In genomic region chr22:48318575-48319320, GRCh38 we compare ENCODE assay signal across 22 cellular contexts.
"Had no signal": no experiment of that assay in that cellular context is flagged by ENCODE, and none has a peak within 500 bp of the region (broad histone marks: within the 10 kb centered on the region; RNA-seq: fewer than 3 reads in every experiment).

No MANE protein-coding gene starts in this region.

- H3K9me3 ChIP-seq: heart left ventricle, prostate gland, vagina had no signal

- H3K36me3 Mint-ChIP-seq: activated naive CD8-positive, alpha-beta T cell treated with anti-CD3 and anti-CD28 coated beads for 36 hours; stimulated activated effector memory CD8-positive, alpha-beta T cell treated with anti-CD3 and anti-CD28 coated beads, Interleukin-12 subunit alpha, Interleukin-12 subunit beta, amount 100 ng/mL, for 72 hours had no signal

- H3K27ac Mint-ChIP-seq: activated naive CD8-positive, alpha-beta T cell treated with anti-CD3 and anti-CD28 coated beads for 36 hours; activated T-cell treated with anti-CD3 and anti-CD28 coated beads, Interleukin-2, amount 50 U/mL, for 24 hours; activated T-helper 17 cell treated with anti-CD3 and anti-CD28 coated beads, Interleukin-2, amount 50 U/mL, for 72 hours; stimulated activated effector memory CD8-positive, alpha-beta T cell treated with anti-CD3 and anti-CD28 coated beads, Interleukin-12 subunit alpha, Interleukin-12 subunit beta, amount 100 ng/mL, for 72 hours; stimulated activated naive CD8-positive, alpha-beta T cell treated with anti-CD3 and anti-CD28 coated beads, Interleukin-15, amount 100 ng/mL, for 72 hours had no signal

- H3K36me3 ChIP-seq: heart left ventricle, prostate gland, vagina had no signal

- H3K27ac ChIP-seq: heart left ventricle, prostate gland, skin epidermis, vagina had no signal

- DNase-seq: activated CD8-positive, alpha-beta memory T cell treated with anti-CD3 and anti-CD28 coated beads for 24 hours; activated CD8-positive, alpha-beta memory T cell treated with anti-CD3 and anti-CD28 coated beads, Interleukin-2, amount 50 U/mL, for 4 hours; activated naive CD4-positive, alpha-beta T cell treated with Interleukin-2 at 50 U/mL for 16 hours; activated naive CD8-positive, alpha-beta T cell treated with anti-CD3 and anti-CD28 coated beads for 36 hours; activated T-cell treated with anti-CD3 and anti-CD28 coated beads, Interleukin-2, amount 50 U/mL, for 24 hours; amygdala; cortex of kidney; mammary epithelial cell; stimulated activated CD4-positive, alpha-beta T cell treated with anti-CD3 and anti-CD28 coated beads, Interleukin-2, amount 100 ng/mL, for 24 hours; stimulated activated naive CD8-positive, alpha-beta T cell treated with anti-CD3 and anti-CD28 coated beads, Interleukin-15, amount 100 ng/mL, for 72 hours; T-helper 1 cell; trophoblast cell had no signal

- ATAC-seq: activated T-helper 17 cell treated with anti-CD3 and anti-CD28 coated beads, Interleukin-2, amount 50 U/mL, for 72 hours; heart left ventricle; stimulated activated effector memory CD8-positive, alpha-beta T cell treated with anti-CD3 and anti-CD28 coated beads, Interleukin-12 subunit alpha, Interleukin-12 subunit beta, amount 100 ng/mL, for 72 hours; stimulated activated naive CD8-positive, alpha-beta T cell treated with anti-CD3 and anti-CD28 coated beads, Interleukin-15, amount 100 ng/mL, for 72 hours had no signal

- H3K27me3 Mint-ChIP-seq: activated T-helper 17 cell treated with anti-CD3 and anti-CD28 coated beads, Interleukin-2, amount 50 U/mL, for 72 hours had no signal

- H3K4me1 Mint-ChIP-seq: activated naive CD8-positive, alpha-beta T cell treated with anti-CD3 and anti-CD28 coated beads for 36 hours; activated T-helper 17 cell treated with anti-CD3 and anti-CD28 coated beads, Interleukin-2, amount 50 U/mL, for 72 hours; stimulated activated effector memory CD8-positive, alpha-beta T cell treated with anti-CD3 and anti-CD28 coated beads, Interleukin-12 subunit alpha, Interleukin-12 subunit beta, amount 100 ng/mL, for 72 hours; stimulated activated naive CD8-positive, alpha-beta T cell treated with anti-CD3 and anti-CD28 coated beads, Interleukin-15, amount 100 ng/mL, for 72 hours had no signal

- H3K9me3 Mint-ChIP-seq: activated naive CD8-positive, alpha-beta T cell treated with anti-CD3 and anti-CD28 coated beads for 36 hours; activated T-cell treated with anti-CD3 and anti-CD28 coated beads, Interleukin-2, amount 50 U/mL, for 24 hours; stimulated activated effector memory CD8-positive, alpha-beta T cell treated with anti-CD3 and anti-CD28 coated beads, Interleukin-12 subunit alpha, Interleukin-12 subunit beta, amount 100 ng/mL, for 72 hours had no signal

- H3K4me3 ChIP-seq: heart left ventricle, prostate gland, skin epidermis, vagina had no signal

- H3K4me3 Mint-ChIP-seq: activated naive CD8-positive, alpha-beta T cell treated with anti-CD3 and anti-CD28 coated beads for 36 hours; activated T-cell treated with anti-CD3 and anti-CD28 coated beads, Interleukin-2, amount 50 U/mL, for 24 hours; activated T-helper 17 cell treated with anti-CD3 and anti-CD28 coated beads, Interleukin-2, amount 50 U/mL, for 72 hours; nephron; stimulated activated effector memory CD8-positive, alpha-beta T cell treated with anti-CD3 and anti-CD28 coated beads, Interleukin-12 subunit alpha, Interleukin-12 subunit beta, amount 100 ng/mL, for 72 hours; stimulated activated naive CD8-positive, alpha-beta T cell treated with anti-CD3 and anti-CD28 coated beads, Interleukin-15, amount 100 ng/mL, for 72 hours had no signal

- H3K4me1 ChIP-seq: heart left ventricle, prostate gland, vagina had no signal

- H3K27me3 ChIP-seq: vagina had no signal

- FAIRE-seq: bronchial epithelial cell, endometrium, keratinocyte had no signal
